In genomic region chr22:47170511-47171440, GRCh38 we compare ENCODE assay signal across 7 cellular contexts.
A peak's percentile ranks its signal among the peaks of the same experiment; 100 is the strongest.
DNase-seq lines count a peak whose midpoint lies in the region; ATAC-seq, FAIRE-seq and TF ChIP-seq lines count a peak whose summit lies in the region.
"Not testable (repeated sequence)": the region's sequence is repeated elsewhere in the genome, so short reads cannot be mapped to it uniquely, and the experiment has no call there.

No MANE protein-coding gene starts in this region.

- not testable (repeated sequence) for H3K27me3 Mint-ChIP-seq in activated T-helper 17 cell treated with anti-CD3 and anti-CD28 coated beads, Interleukin-2, amount 50 U/mL, for 72 hours

- peak overlapping the region; percentile 6 for H3K27ac Mint-ChIP-seq in activated T-helper 17 cell treated with anti-CD3 and anti-CD28 coated beads, Interleukin-2, amount 50 U/mL, for 72 hours

- not testable (repeated sequence) for H3K4me1 ChIP-seq in Peyer's patch; kidney (ENCODE audit: control insufficient read depth in 1 of 2, insufficient read depth in 1 of 2, low read depth in 1 of 2, low read length in 2 of 2); ovary (ENCODE audit: insufficient read depth); transverse colon

- FAIRE-seq in kidney (lab: Jason Lieb, UNC), result not testable (repeated sequence)

- H3K4me1 Mint-ChIP-seq in activated T-helper 17 cell treated with anti-CD3 and anti-CD28 coated beads, Interleukin-2, amount 50 U/mL, for 72 hours, result not testable (repeated sequence)

- H3K36me3 Mint-ChIP-seq in activated T-helper 17 cell treated with anti-CD3 and anti-CD28 coated beads, Interleukin-2, amount 50 U/mL, for 72 hours (ENCODE audit: low read depth), result peaks cover 66% of the 10 kb centered on the region

- not testable (repeated sequence) for TF ChIP-seq POLR2A in Peyer's patch (IDR thresholded peaks at IDR 0.05); ovary (IDR thresholded peaks at IDR 0.05); transverse colon (IDR thresholded peaks at IDR 0.05)

- H3K27ac ChIP-seq in Peyer's patch; coronary artery; kidney (ENCODE audit: low read depth in 2 of 2, low read length in 2 of 2); ovary; transverse colon: not testable (repeated sequence)

- not testable (repeated sequence) for H3K4me3 ChIP-seq in Peyer's patch; coronary artery; kidney (ENCODE audit: low read length in 2 of 2); ovary; transverse colon

- not testable (repeated sequence) for H3K9me3 ChIP-seq in Peyer's patch; kidney (ENCODE audit: control insufficient read depth in 1 of 2, low read length in 2 of 2); ovary; transverse colon

- not testable (repeated sequence) for TF ChIP-seq EP300 in ovary (IDR thresholded peaks at IDR 0.05); transverse colon (IDR thresholded peaks at IDR 0.05; ENCODE audit: low read depth)

- H3K36me3 ChIP-seq in Peyer's patch, result peaks cover 0 to 17% (median 0%) of the 10 kb centered on the region in 3 donors
- H3K36me3 ChIP-seq in kidney (ENCODE audit: control insufficient read depth in 1 of 2, insufficient read depth in 2 of 2, low read length in 2 of 2); ovary; transverse colon: not testable (repeated sequence)

- H3K4me3 Mint-ChIP-seq in activated T-helper 17 cell treated with anti-CD3 and anti-CD28 coated beads, Interleukin-2, amount 50 U/mL, for 72 hours, result not testable (repeated sequence)

- not testable (repeated sequence) for H3K9ac ChIP-seq in kidney (ENCODE audit: low read length in 2 of 2)

- H3K27me3 ChIP-seq in Peyer's patch, ovary, transverse colon: not testable (repeated sequence)

- H3K9me3 Mint-ChIP-seq in activated T-helper 17 cell treated with anti-CD3 and anti-CD28 coated beads, Interleukin-2, amount 50 U/mL, for 72 hours, result not testable (repeated sequence)

- DNase-seq in Peyer's patch (peak in 2 of 3 donors; percentile 27 to 32), coronary artery (ENCODE audit: low spot score) (peak; percentile 66), kidney (peak; percentile 57), mesenteric fat pad (ENCODE audit: low spot score) (peak; percentile 80), ovary (peak; percentile 4 to 26 (median 13)), transverse colon (peak; percentile 2)

- intact Hi-C loops in kidney (cut with DNase I); ovary (cut with DNase I); transverse colon (cut with DNase I; ENCODE audit: low total_unique reads): not testable (repeated sequence)

- in situ Hi-C loops in transverse colon (cut with MboI; ENCODE audit: low pct_ligation_motif_present in 1 of 4, low pct_unique_long_range_greater_than_20kb in 1 of 4, low sequenced_read_pairs in 3 of 4), result not testable (repeated sequence)

- ATAC-seq in activated T-helper 17 cell treated with anti-CD3 and anti-CD28 coated beads, Interleukin-2, amount 50 U/mL, for 72 hours (replicated peaks), result not testable (repeated sequence)

- not testable (repeated sequence) for TF ChIP-seq CTCF in Peyer's patch (IDR thresholded peaks at IDR 0.05); coronary artery (IDR thresholded peaks at IDR 0.05); kidney (IDR thresholded peaks at IDR 0.05; ENCODE audit: borderline replicate concordance, extremely low read depth, insufficient read depth); ovary (IDR thresholded peaks at IDR 0.05); transverse colon (IDR thresholded peaks at IDR 0.05)

- 78 to 90% (median 89%) methylated on average over 18 to 21 of the region's 21 CpGs for WGBS in ovary, 3 donors
- 86 to 90% methylated on average over 6 to 14 of the region's 21 CpGs for WGBS in transverse colon (ENCODE audit: low coverage in 1 of 2), 2 donors

Comparison
In these comparisons a context has a peak if more than half of its experiments do, and no peak if none do; other contexts are left out.
1. DNase-seq: peak in every context shown above with its lines; median percentile 80 in mesenteric fat pad; 66 in coronary artery; 57 in kidney; 30 in Peyer's patch; 13 in ovary; 2 in transverse colon.